8 cellular contexts compared by ENCODE assay signal in the genomic region with DNA sequence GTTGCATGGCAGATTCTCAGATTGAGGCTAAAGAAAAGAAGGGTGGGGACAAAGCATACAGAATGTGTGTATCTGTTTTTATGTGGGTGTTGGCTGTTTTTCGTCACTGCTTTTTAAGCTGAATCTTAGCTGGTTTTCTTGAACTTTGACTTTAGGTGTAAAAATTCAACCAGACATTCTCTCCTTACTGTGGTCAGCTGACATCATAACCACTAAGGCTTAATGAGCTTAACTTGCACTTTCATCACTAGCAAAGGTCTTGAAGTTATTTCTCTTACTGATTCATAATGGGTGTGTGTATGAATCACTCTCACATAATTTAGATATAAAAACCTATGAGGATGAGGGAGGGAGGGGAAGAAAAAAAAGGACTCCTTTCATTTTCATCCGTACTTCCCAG. TPM values are rescaled to one million over a fixed set of nuclear protein-coding genes. Genes with fewer than 3 reads are reported as not detected.
DNase-seq lines count a peak whose midpoint lies in the region; ATAC-seq and TF ChIP-seq lines count a peak whose summit lies in the region.

No MANE protein-coding gene starts in this region.

- no peak for TF ChIP-seq CTCF in adrenal gland (IDR thresholded peaks at IDR 0.05)
- no peak for TF ChIP-seq CTCF in vagina (IDR thresholded peaks at IDR 0.05)

- DNase-seq in stimulated activated CD4-positive, alpha-beta T cell treated with anti-CD3 and anti-CD28 coated beads, Interleukin-2, amount 100 ng/mL, for 4 hours (ENCODE audit: low read depth), result peak; percentile 18
- no peak for DNase-seq in stimulated activated CD4-positive, alpha-beta T cell treated with anti-CD3 and anti-CD28 coated beads, Interleukin-2, amount 100 ng/mL, for 24 hours
- DNase-seq in adrenal gland, result no peak
- DNase-seq in left colon, result no peak
- DNase-seq in vagina (ENCODE audit: extremely low spot score in 2 of 2), result no peak
- DNase-seq in activated effector memory CD4-positive, alpha-beta T cell treated with Interleukin-2 at 50 U/mL for 16 hours, result no peak
- no peak for DNase-seq in effector CD8-positive, alpha-beta T cell (lab: John Stamatoyannopoulos, UW)
- no peak for DNase-seq in NCI-H524 treated with DMSO at 0.1 percent for 48 hours (lab: John Stamatoyannopoulos, UW)

- no peak for TF ChIP-seq POLR2A in adrenal gland (IDR thresholded peaks at IDR 0.05)
- TF ChIP-seq POLR2A in vagina (IDR thresholded peaks at IDR 0.05), result no peak

- H3K27ac ChIP-seq in adrenal gland, result peak overlapping the region in 4 of 5 donors; percentile 1 to 85 (median 72)
- peak overlapping the region; percentile 72 for H3K27ac ChIP-seq in vagina

- WGBS in adrenal gland, 4 donors, result 39 to 51% (median 43%) methylated on average over 2 of the region's 2 CpGs

- H3K36me3 ChIP-seq in adrenal gland (replicated peaks in 1 of 2), result peaks cover 0 to 27% of the 10 kb centered on the region in 2 donors
- H3K36me3 ChIP-seq in vagina, result peaks cover 0 to 31% of the 10 kb centered on the region in 2 donors

- intact Hi-C loops in adrenal gland (cut with DNase I) (no loop called here), left colon (cut with DNase I, micrococcal nuclease) (no loop called here), vagina (cut with DNase I) (no loop called here)

- peaks cover 0 to 18% of the 10 kb centered on the region in 2 donors for H3K4me1 ChIP-seq in adrenal gland (replicated peaks in 1 of 2)
- H3K4me1 ChIP-seq in vagina, result peaks cover 28% of the 10 kb centered on the region

- H3K9me3 ChIP-seq in adrenal gland (replicated peaks in 1 of 3), result no peaks in the 10 kb centered on the region
- H3K9me3 ChIP-seq in vagina, result no peaks in the 10 kb centered on the region

- no peaks in the 10 kb centered on the region for H3K27me3 ChIP-seq in adrenal gland
- H3K27me3 ChIP-seq in vagina, result no peaks in the 10 kb centered on the region

- peak; percentile 71 for ATAC-seq in left colon

- H3K4me3 ChIP-seq in adrenal gland (peak overlapping the region in 1 of 4 donors; percentile 32), vagina (no peak overlapping the region)

RNA-seq across cellular contexts. Expression of gene CDC6, which starts 4.0 kb away (rescaled TPM):
- total RNA-seq in adrenal gland (10 to 100 TPM in 1 of 8 donors, 1 to 10 TPM in 6, under 1 TPM in 1; 0.69 to 12.1 (median 2.5) TPM), left colon (1 to 10 TPM; 5.5 to 9.0 TPM), vagina (3.7 TPM)
- polyA plus RNA-seq in adrenal gland, result 10 to 100 TPM in 1 of 3 donors, 1 to 10 TPM in 2; 1.0 to 31.3 (median 1.0) TPM

RNA-seq across cellular contexts. Expression of gene RARA, which starts 25.3 kb away (rescaled TPM):
- total RNA-seq in adrenal gland (10 to 100 TPM; 24.8 to 51.8 (median 34.4) TPM), left colon (10 to 100 TPM; 37.2 to 56.4 TPM), vagina (58.9 TPM)
- 10 to 100 TPM; 12.7 to 58.2 (median 26.8) TPM for polyA plus RNA-seq in adrenal gland
